In genomic region chr20:62723351-62723750, GRCh38 we compare ENCODE assay signal across 17 cellular contexts. TPM values are rescaled to one million over a fixed set of nuclear protein-coding genes. Genes with fewer than 3 reads are reported as not detected.
DNase-seq lines count a peak whose midpoint lies in the region; ATAC-seq and TF ChIP-seq lines count a peak whose summit lies in the region.
"Had no signal": no experiment of that assay in that cellular context is flagged by ENCODE, and none has a peak within 500 bp of the region (broad histone marks: within the 10 kb centered on the region; RNA-seq: fewer than 3 reads in every experiment).

No MANE protein-coding gene starts in this region.

- H3K27me3 Mint-ChIP-seq in immature natural killer cell (ENCODE audit: low read depth in 3 of 3): peaks cover 1 to 5% (median 4%) of the 10 kb centered on the region in 3 donors
- H3K27me3 Mint-ChIP-seq in activated CD4-positive, alpha-beta memory T cell treated with anti-CD3 and anti-CD28 coated beads, Interleukin-2, amount 10 ng/mL, durations not matched to agents 7 days and 5 days: peaks cover 62% of the 10 kb centered on the region
- H3K27me3 Mint-ChIP-seq: activated naive CD8-positive, alpha-beta T cell had no signal

- H3K4me3 Mint-ChIP-seq in immature natural killer cell: no peak overlapping the region
- H3K4me3 Mint-ChIP-seq in activated CD4-positive, alpha-beta memory T cell treated with anti-CD3 and anti-CD28 coated beads, Interleukin-2, amount 10 ng/mL, durations not matched to agents 7 days and 5 days: no peak overlapping the region
- H3K4me3 Mint-ChIP-seq: activated CD8-positive, alpha-beta memory T cell treated with anti-CD3 and anti-CD28 coated beads, Interleukin-2, amount 10 ng/mL, durations not matched to agents 7 days and 5 days; activated naive CD8-positive, alpha-beta T cell; mesothelial cell of epicardium had no signal

- DNase-seq in heart left ventricle (peak in 3 of 5 donors; percentile 15 to 43 (median 27)), cardiac septum (ENCODE audit: low spot score) (no peak), WERI-Rb-1 (peak; percentile 57), left kidney (ENCODE audit: low read depth, low spot score) (peak; percentile 70), immature natural killer cell (no peak), glomerular visceral epithelial cell (ENCODE audit: extremely low spot score) (no peak), HK-2 (ENCODE audit: unreplicated experiment) (no peak)
- DNase-seq in activated CD4-positive, alpha-beta memory T cell treated with anti-CD3 and anti-CD28 coated beads, Interleukin-2, amount 10 ng/mL, durations not matched to agents 7 days and 5 days: no peak
- DNase-seq: activated CD8-positive, alpha-beta memory T cell treated with anti-CD3 and anti-CD28 coated beads, Interleukin-2, amount 10 ng/mL, durations not matched to agents 7 days and 5 days; HCEC 1CT; NCI-H1436; NCI-H526; SHP77 treated with DMSO at 0.1 percent for 48 hours had no signal

- peaks cover 0 to 7% (median 0%) of the 10 kb centered on the region in 12 donors for H3K4me1 ChIP-seq in heart left ventricle
- H3K4me1 ChIP-seq: tibial nerve had no signal

- CTCF ChIA-PET in activated CD4-positive, alpha-beta memory T cell treated with anti-CD3 and anti-CD28 coated beads, Interleukin-2, amount 10 ng/mL, durations not matched to agents 7 days and 5 days (lab: Charles Lee): interaction anchor here (1.0 kb wide), 1 partner anchor 20 kb away, joined by 3 read pairs; no protein-coding TSS in a partner anchor

- TF ChIP-seq POLR2A in heart left ventricle (IDR thresholded peaks at IDR 0.05): no peak

- peaks cover 0 to 26% (median 14%) of the 10 kb centered on the region in 12 donors for H3K9me3 ChIP-seq in heart left ventricle
- H3K9me3 ChIP-seq in WERI-Rb-1 (ENCODE audit: severe bottlenecking): peaks cover 2% of the 10 kb centered on the region

- peaks cover 7 to 28% (median 9%) of the 10 kb centered on the region in 6 donors for H3K9me3 Mint-ChIP-seq in immature natural killer cell
- H3K9me3 Mint-ChIP-seq in activated CD4-positive, alpha-beta memory T cell treated with anti-CD3 and anti-CD28 coated beads, Interleukin-2, amount 10 ng/mL, durations not matched to agents 7 days and 5 days: peaks cover 12% of the 10 kb centered on the region

- no peaks in the 10 kb centered on the region for H3K36me3 ChIP-seq in heart left ventricle
- H3K36me3 ChIP-seq in WERI-Rb-1: no peaks in the 10 kb centered on the region
- H3K36me3 ChIP-seq: tibial nerve had no signal

- peaks cover 3 to 6% (median 6%) of the 10 kb centered on the region in 3 donors for H3K36me3 Mint-ChIP-seq in immature natural killer cell
- peaks cover 26% of the 10 kb centered on the region for H3K36me3 Mint-ChIP-seq in activated CD4-positive, alpha-beta memory T cell treated with anti-CD3 and anti-CD28 coated beads, Interleukin-2, amount 10 ng/mL, durations not matched to agents 7 days and 5 days (ENCODE audit: low read depth)

- no peak overlapping the region for H3K27ac Mint-ChIP-seq in immature natural killer cell
- no peak overlapping the region for H3K27ac Mint-ChIP-seq in activated CD4-positive, alpha-beta memory T cell treated with anti-CD3 and anti-CD28 coated beads, Interleukin-2, amount 10 ng/mL, durations not matched to agents 7 days and 5 days
- H3K27ac Mint-ChIP-seq: activated CD8-positive, alpha-beta memory T cell treated with anti-CD3 and anti-CD28 coated beads, Interleukin-2, amount 10 ng/mL, durations not matched to agents 7 days and 5 days; activated naive CD8-positive, alpha-beta T cell; mesothelial cell of epicardium had no signal

- peak overlapping the region in 1 of 12 donors; percentile 66 for H3K27ac ChIP-seq in heart left ventricle
- no peak overlapping the region for H3K27ac ChIP-seq in WERI-Rb-1
- H3K27ac ChIP-seq: tibial nerve had no signal

- TF ChIP-seq CTCF in heart left ventricle (IDR thresholded peaks at IDR 0.05): no peak
- TF ChIP-seq CTCF in WERI-Rb-1 (IDR thresholded peaks at IDR 0.05; ENCODE audit: low read depth, low read length): no peak

- intact Hi-C loops in heart left ventricle (cut with DNase I) (no loop called here), cardiac septum (cut with DNase I) (no loop called here)

- no peak overlapping the region for H3K4me3 ChIP-seq in heart left ventricle
- H3K4me3 ChIP-seq in WERI-Rb-1 (ENCODE audit: low read depth, low read length): no peak overlapping the region
- H3K4me3 ChIP-seq: tibial nerve had no signal

- 13 to 27% (median 18%) methylated on average over 11 to 13 of the region's 13 CpGs for WGBS in heart left ventricle, 4 donors

- ATAC-seq in heart left ventricle: no peak
- ATAC-seq: activated CD8-positive, alpha-beta memory T cell treated with anti-CD3 and anti-CD28 coated beads, Interleukin-2, amount 10 ng/mL, durations not matched to agents 7 days and 5 days; esophagus mucosa had no signal

- POLR2A ChIA-PET in activated CD4-positive, alpha-beta memory T cell treated with anti-CD3 and anti-CD28 coated beads, Interleukin-2, amount 10 ng/mL, durations not matched to agents 7 days and 5 days (lab: Charles Lee): no interaction called here

- H3K27me3 ChIP-seq in heart left ventricle (peaks cover 4 to 57% (median 16%) of the 10 kb centered on the region in 9 donors), WERI-Rb-1 (ENCODE audit: insufficient read depth, low read depth, severe bottlenecking) (no peaks in the 10 kb centered on the region)

- peaks cover 0 to 3% of the 10 kb centered on the region in 2 donors for H3K4me1 Mint-ChIP-seq in immature natural killer cell
- peaks cover 17% of the 10 kb centered on the region for H3K4me1 Mint-ChIP-seq in activated CD4-positive, alpha-beta memory T cell treated with anti-CD3 and anti-CD28 coated beads, Interleukin-2, amount 10 ng/mL, durations not matched to agents 7 days and 5 days

RNA-seq across cellular contexts. Expression of gene NTSR1, which starts 14.7 kb away (rescaled TPM):
- under 1 TPM in 3 of 9 donors, not detected in 6; 0.07 to 0.32 (median 0.07) TPM for total RNA-seq in heart left ventricle
- polyA plus RNA-seq in heart left ventricle: under 1 TPM in 1 of 2 donors, not detected in 1; 0.01 TPM
- 0.08 TPM for total RNA-seq in cardiac septum
- polyA plus RNA-seq in immature natural killer cell: not detected
- total RNA-seq in activated CD4-positive, alpha-beta memory T cell treated with anti-CD3 and anti-CD28 coated beads, Interleukin-2, amount 10 ng/mL, durations not matched to agents 7 days and 5 days: not detected
- total RNA-seq: activated CD8-positive, alpha-beta memory T cell treated with anti-CD3 and anti-CD28 coated beads, Interleukin-2, amount 10 ng/mL, durations not matched to agents 7 days and 5 days; esophagus mucosa had no signal

Comparison
In these comparisons a context has a peak if more than half of its experiments do, and no peak if none do; other contexts are left out.
1. DNase-seq: peak in heart left ventricle (3 of 5), WERI-Rb-1 (single experiment) and left kidney (single experiment); none in cardiac septum (single experiment), immature natural killer cell (0 of 3), glomerular visceral epithelial cell (single experiment), HK-2 (single experiment) and activated CD4-positive, alpha-beta memory T cell treated with anti-CD3 and anti-CD28 coated beads, Interleukin-2, amount 10 ng/mL, durations not matched to agents 7 days and 5 days (single experiment).